ENCODE assay signal across 13 cellular contexts in genomic region chr1:33365560-33365997, GRCh38. TPM values are rescaled to one million over a fixed set of nuclear protein-coding genes. Genes with fewer than 3 reads are reported as not detected.
A peak's percentile ranks its signal among the peaks of the same experiment; 100 is the strongest.
DNase-seq lines count a peak whose midpoint lies in the region; ATAC-seq and TF ChIP-seq lines count a peak whose summit lies in the region.
"Had no signal": no experiment of that assay in that cellular context is flagged by ENCODE, and none has a peak within 500 bp of the region (broad histone marks: within the 10 kb centered on the region; RNA-seq: fewer than 3 reads in every experiment).

No MANE protein-coding gene starts in this region.

- no peak overlapping the region for H3K14ac ChIP-seq in mesenchymal stem cell (ENCODE audit: low read length in 2 of 2)

- no peak for TF ChIP-seq POLR2A in esophagus muscularis mucosa (IDR thresholded peaks at IDR 0.05; ENCODE audit: low read depth)
- no peak for TF ChIP-seq POLR2A in thyroid gland (IDR thresholded peaks at IDR 0.05)

- ATAC-seq in GM21529 (IDR thresholded peaks at IDR 0.05; ENCODE audit: unreplicated experiment): no peak
- no peak for ATAC-seq in activated CD8-positive, alpha-beta T cell treated with anti-CD3 and anti-CD28 coated beads, Interleukin-2, amount 10 ng/mL, durations not matched to agents 7 days and 5 days

- H3K4ac ChIP-seq in mesenchymal stem cell (ENCODE audit: low read depth in 1 of 2, low read length in 2 of 2): no peak overlapping the region

- H2BK5ac ChIP-seq in mesenchymal stem cell (ENCODE audit: low read depth, low read length, poor library complexity, severe bottlenecking): no peak overlapping the region

- CTCF ChIA-PET in activated CD8-positive, alpha-beta T cell treated with anti-CD3 and anti-CD28 coated beads, Interleukin-2, amount 10 ng/mL, durations not matched to agents 7 days and 5 days (lab: Charles Lee): interaction anchor here (1.1 to 3.0 kb wide), 4 partner anchors 16 to 70 kb away, joined by 3 to 26 read pairs (median 6); no protein-coding TSS in a partner anchor

- DNase-seq in RPMI7951 (ENCODE audit: low read depth): peak; percentile 96
- no peak for DNase-seq in esophagus muscularis mucosa (ENCODE audit: extremely low spot score)
- DNase-seq in mesenchymal stem cell: peak; percentile 87
- DNase-seq in thyroid gland: peak; percentile 60 to 65
- DNase-seq in NCI-H187 treated with DMSO at 0.1 percent for 48 hours (lab: John Stamatoyannopoulos, UW): no peak
- no peak for DNase-seq in activated naive CD8-positive, alpha-beta T cell treated with anti-CD3 and anti-CD28 coated beads for 36 hours
- DNase-seq in activated CD8-positive, alpha-beta T cell treated with anti-CD3 and anti-CD28 coated beads, Interleukin-2, amount 10 ng/mL, durations not matched to agents 7 days and 5 days: no peak
- DNase-seq: activated B cell treated with CpG ODN at 0.5 μM for 24 hours; NK-92 treated with Interleukin-12 subunit alpha and Interleukin-12 subunit beta, amount 100 ng/mL, for 24 hours had no signal

- no peak overlapping the region for H3K27ac Mint-ChIP-seq in activated naive CD8-positive, alpha-beta T cell treated with anti-CD3 and anti-CD28 coated beads for 36 hours
- H3K27ac Mint-ChIP-seq in activated CD8-positive, alpha-beta T cell treated with anti-CD3 and anti-CD28 coated beads, Interleukin-2, amount 10 ng/mL, durations not matched to agents 7 days and 5 days: no peak overlapping the region
- H3K27ac Mint-ChIP-seq: activated B cell treated with CpG ODN at 0.5 μM for 24 hours; activated naive CD8-positive, alpha-beta T cell; IgD-negative memory B cell had no signal

- peaks cover 69 to 75% (median 71%) of the 10 kb centered on the region in 4 donors for H3K4me1 ChIP-seq in esophagus muscularis mucosa
- peaks cover 45% of the 10 kb centered on the region for H3K4me1 ChIP-seq in mesenchymal stem cell (ENCODE audit: control insufficient read depth, insufficient read depth, low read depth, low read length)
- H3K4me1 ChIP-seq in thyroid gland: peaks cover 39 to 51% of the 10 kb centered on the region in 2 donors

- peaks cover 18% of the 10 kb centered on the region for H3K79me1 ChIP-seq in mesenchymal stem cell (replicated peaks; ENCODE audit: low read length, poor library complexity, severe bottlenecking)

- peak overlapping the region; percentile 80 for H2BK120ac ChIP-seq in mesenchymal stem cell (ENCODE audit: low read depth, low read length)

- TF ChIP-seq CTCF in esophagus muscularis mucosa (IDR thresholded peaks at IDR 0.05) (no peak), thyroid gland (IDR thresholded peaks at IDR 0.05) (no peak)

- H3K9ac ChIP-seq in mesenchymal stem cell (ENCODE audit: low read length): peak overlapping the region; percentile 56

- TF ChIP-seq EP300 in esophagus muscularis mucosa (IDR thresholded peaks at IDR 0.05): no peak

- H4K8ac ChIP-seq in mesenchymal stem cell (ENCODE audit: low read length): no peak overlapping the region

- POLR2A ChIA-PET in activated CD8-positive, alpha-beta T cell treated with anti-CD3 and anti-CD28 coated beads, Interleukin-2, amount 10 ng/mL, durations not matched to agents 7 days and 5 days (lab: Charles Lee): no interaction called here

- no peak overlapping the region for H2AFZ ChIP-seq in mesenchymal stem cell (ENCODE audit: low read depth, low read length)

- H2AK5ac ChIP-seq in mesenchymal stem cell (ENCODE audit: low read length, severe bottlenecking): peak overlapping the region; percentile 83

- H3K27ac ChIP-seq in esophagus muscularis mucosa (replicated peaks in 1 of 4) (peak overlapping the region; percentile 76 to 79 (median 78)), mesenchymal stem cell (ENCODE audit: low read length, poor library complexity, severe bottlenecking) (peak overlapping the region; percentile 70), thyroid gland (peak overlapping the region; percentile 83 to 85 (median 85))

- no peak overlapping the region for H4K91ac ChIP-seq in mesenchymal stem cell (ENCODE audit: low read length)

- H3K4me3 Mint-ChIP-seq in activated naive CD8-positive, alpha-beta T cell treated with anti-CD3 and anti-CD28 coated beads for 36 hours: no peak overlapping the region
- H3K4me3 Mint-ChIP-seq in activated CD8-positive, alpha-beta T cell treated with anti-CD3 and anti-CD28 coated beads, Interleukin-2, amount 10 ng/mL, durations not matched to agents 7 days and 5 days: no peak overlapping the region
- H3K4me3 Mint-ChIP-seq: activated B cell treated with CpG ODN at 0.5 μM for 24 hours; activated naive CD8-positive, alpha-beta T cell; IgD-negative memory B cell had no signal

- H3K9me3 ChIP-seq in esophagus muscularis mucosa: no peaks in the 10 kb centered on the region
- H3K9me3 ChIP-seq in mesenchymal stem cell (ENCODE audit: control insufficient read depth, low read length): no peaks in the 10 kb centered on the region
- no peaks in the 10 kb centered on the region for H3K9me3 ChIP-seq in thyroid gland

- no peaks in the 10 kb centered on the region for H3K27me3 Mint-ChIP-seq in activated naive CD8-positive, alpha-beta T cell treated with anti-CD3 and anti-CD28 coated beads for 36 hours
- peaks cover 2% of the 10 kb centered on the region for H3K27me3 Mint-ChIP-seq in activated CD8-positive, alpha-beta T cell treated with anti-CD3 and anti-CD28 coated beads, Interleukin-2, amount 10 ng/mL, durations not matched to agents 7 days and 5 days (ENCODE audit: low read depth)
- H3K27me3 Mint-ChIP-seq: activated naive CD8-positive, alpha-beta T cell had no signal

- H3K4me1 Mint-ChIP-seq in activated naive CD8-positive, alpha-beta T cell treated with anti-CD3 and anti-CD28 coated beads for 36 hours: no peaks in the 10 kb centered on the region
- peaks cover 9% of the 10 kb centered on the region for H3K4me1 Mint-ChIP-seq in activated CD8-positive, alpha-beta T cell treated with anti-CD3 and anti-CD28 coated beads, Interleukin-2, amount 10 ng/mL, durations not matched to agents 7 days and 5 days (ENCODE audit: low read depth)

- H3K36me3 ChIP-seq in esophagus muscularis mucosa (peaks cover 0 to 25% (median 13%) of the 10 kb centered on the region in 4 donors), mesenchymal stem cell (ENCODE audit: control insufficient read depth in 1 of 2, insufficient read depth in 2 of 2, low read depth in 1 of 2, low read length in 2 of 2) (peaks cover 45 to 89% of the 10 kb centered on the region in 2 experiments), thyroid gland (no peaks in the 10 kb centered on the region)

- no peak overlapping the region for H3K4me3 ChIP-seq in esophagus muscularis mucosa
- no peak overlapping the region for H3K4me3 ChIP-seq in mesenchymal stem cell (ENCODE audit: insufficient read depth in 1 of 2, low read depth in 1 of 2, low read length in 2 of 2)
- H3K4me3 ChIP-seq in thyroid gland (replicated peaks in 1 of 3): no peak overlapping the region

- H2BK15ac ChIP-seq in mesenchymal stem cell (ENCODE audit: low read depth, poor library complexity, severe bottlenecking): no peak overlapping the region

- no peaks in the 10 kb centered on the region for H3K36me3 Mint-ChIP-seq in activated naive CD8-positive, alpha-beta T cell treated with anti-CD3 and anti-CD28 coated beads for 36 hours
- H3K36me3 Mint-ChIP-seq in activated CD8-positive, alpha-beta T cell treated with anti-CD3 and anti-CD28 coated beads, Interleukin-2, amount 10 ng/mL, durations not matched to agents 7 days and 5 days (ENCODE audit: low read depth): no peaks in the 10 kb centered on the region
- H3K36me3 Mint-ChIP-seq: activated naive CD8-positive, alpha-beta T cell; IgD-negative memory B cell had no signal

- H3K23ac ChIP-seq in mesenchymal stem cell (ENCODE audit: low read length in 2 of 2): no peak overlapping the region

- intact Hi-C loops in esophagus muscularis mucosa (cut with DNase I): loop anchor here (5.0 to 10.0 kb wide), 2 partner anchors 107 to 151 kb away; partner anchors contain the start of gene ZSCAN20
- intact Hi-C loops in thyroid gland (cut with DNase I): loop anchor here (5.0 kb wide), 1 partner anchor 102 kb away; no protein-coding TSS in a partner anchor

- H3K27me3 ChIP-seq in esophagus muscularis mucosa (no peaks in the 10 kb centered on the region), mesenchymal stem cell (ENCODE audit: control insufficient read depth in 1 of 2, insufficient read depth in 1 of 2, low read length in 2 of 2) (no peaks in the 10 kb centered on the region), thyroid gland (no peaks in the 10 kb centered on the region)

- no peaks in the 10 kb centered on the region for H3K9me3 Mint-ChIP-seq in activated naive CD8-positive, alpha-beta T cell treated with anti-CD3 and anti-CD28 coated beads for 36 hours
- no peaks in the 10 kb centered on the region for H3K9me3 Mint-ChIP-seq in activated CD8-positive, alpha-beta T cell treated with anti-CD3 and anti-CD28 coated beads, Interleukin-2, amount 10 ng/mL, durations not matched to agents 7 days and 5 days (ENCODE audit: insufficient read depth)
- H3K9me3 Mint-ChIP-seq: activated B cell treated with CpG ODN at 0.5 μM for 24 hours, IgD-negative memory B cell had no signal

- H3K18ac ChIP-seq in mesenchymal stem cell (ENCODE audit: low read depth in 1 of 2, low read length in 2 of 2): peak overlapping the region; percentile 46 to 83

- H3K4me2 ChIP-seq in mesenchymal stem cell (ENCODE audit: low read length, poor library complexity, severe bottlenecking): peak overlapping the region; percentile 6

- H2BK12ac ChIP-seq in mesenchymal stem cell (ENCODE audit: low read length in 2 of 2): peak overlapping the region in 1 of 2 experiments; percentile 54

- WGBS in esophagus muscularis mucosa: 36% methylated on average over 8 of the region's 9 CpGs
- WGBS in mesenchymal stem cell: 12% methylated on average over 8 of the region's 9 CpGs
- WGBS in thyroid gland, 2 donors: 25 to 39% methylated on average over 9 of the region's 9 CpGs

RNA-seq across cellular contexts. Expression of gene A3GALT2, which starts 44.7 kb away (rescaled TPM):
- not detected in 2 replicates for total RNA-seq in RPMI7951 (2014; rRNA removed; shearing (Covaris generic))
- total RNA-seq in esophagus muscularis mucosa (not detected), thyroid gland (under 1 TPM in 1 of 4 donors, not detected in 3; 0.89 TPM)
- 0.04 TPM for polyA plus RNA-seq in mesenchymal stem cell (2013, experiment 1 of 2)
- polyA plus RNA-seq in mesenchymal stem cell (2013, experiment 2 of 2): not detected
- not detected for total RNA-seq in activated naive CD8-positive, alpha-beta T cell treated with anti-CD3 and anti-CD28 coated beads for 36 hours
- total RNA-seq in activated CD8-positive, alpha-beta T cell treated with anti-CD3 and anti-CD28 coated beads, Interleukin-2, amount 10 ng/mL, durations not matched to agents 7 days and 5 days: not detected
- total RNA-seq: activated B cell treated with CpG ODN at 0.5 μM for 24 hours had no signal
- polyA plus RNA-seq: IgD-negative memory B cell, thymus had no signal

Comparison
In these comparisons a context has a peak if more than half of its experiments do, and no peak if none do; other contexts are left out.
1. DNase-seq: peak in RPMI7951 (single experiment), mesenchymal stem cell (single experiment) and thyroid gland (2 of 2); none in esophagus muscularis mucosa (single experiment), NCI-H187 treated with DMSO at 0.1 percent for 48 hours (single experiment), activated naive CD8-positive, alpha-beta T cell treated with anti-CD3 and anti-CD28 coated beads for 36 hours (single experiment) and activated CD8-positive, alpha-beta T cell treated with anti-CD3 and anti-CD28 coated beads, Interleukin-2, amount 10 ng/mL, durations not matched to agents 7 days and 5 days (single experiment).
2. Peak in every context shown above with its lines, with median percentiles within 50 percentile points of each other: H3K27ac ChIP-seq.